In the genomic region with DNA sequence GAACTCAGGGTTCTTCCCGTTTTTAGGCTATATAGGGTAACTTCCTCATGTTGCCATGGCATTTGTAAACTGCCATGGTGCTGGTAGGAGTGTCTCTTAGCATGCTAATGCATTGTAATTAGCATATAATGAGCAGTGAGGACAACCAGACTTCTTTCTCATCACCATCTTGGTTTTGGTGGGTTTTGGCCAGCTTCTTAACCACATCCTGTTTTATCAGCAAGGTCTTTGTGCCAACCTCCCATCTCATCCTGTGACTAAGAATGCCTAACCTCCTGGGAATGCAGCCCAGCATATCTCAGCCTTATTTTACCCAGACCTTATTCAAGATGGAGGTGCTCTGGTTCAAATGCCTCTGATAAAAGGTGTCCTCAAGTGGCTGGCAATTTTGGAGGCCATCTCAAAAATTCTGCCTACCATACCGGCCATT, we compare ENCODE assay signal across 11 cellular contexts.
DNase-seq lines count a peak whose midpoint lies in the region; ATAC-seq and TF ChIP-seq lines count a peak whose summit lies in the region.
"Had no signal": no experiment of that assay in that cellular context is flagged by ENCODE, and none has a peak within 500 bp of the region (broad histone marks: within the 10 kb centered on the region; RNA-seq: fewer than 3 reads in every experiment).

No MANE protein-coding gene starts in this region.

- intact Hi-C loops in heart right ventricle (cut with DNase I), result no loop called here

- DNase-seq in CD1c-positive myeloid dendritic cell (ENCODE audit: extremely low spot score), result peak; percentile 44
- peak; percentile 82 for DNase-seq in KBM-7
- DNase-seq in glomerular visceral epithelial cell (ENCODE audit: extremely low spot score), result peak; percentile 65
- DNase-seq in heart right ventricle, result no peak
- no peak for DNase-seq in NAMALWA (ENCODE audit: low spot score)
- DNase-seq in putamen (ENCODE audit: low spot score), result no peak

- H3K9me3 Mint-ChIP-seq in activated T-helper 17 cell treated with anti-CD3 and anti-CD28 coated beads, Interleukin-2, amount 50 U/mL, for 72 hours, result peaks cover 5% of the 10 kb centered on the region
- H3K9me3 Mint-ChIP-seq: nephron, WTC11 had no signal

- H3K36me3 ChIP-seq in heart right ventricle, result no peaks in the 10 kb centered on the region

- no peaks in the 10 kb centered on the region for H3K4me1 Mint-ChIP-seq in activated T-helper 17 cell treated with anti-CD3 and anti-CD28 coated beads, Interleukin-2, amount 50 U/mL, for 72 hours
- H3K4me1 Mint-ChIP-seq: nephron, WTC11 had no signal

- H3K27me3 Mint-ChIP-seq in activated T-helper 17 cell treated with anti-CD3 and anti-CD28 coated beads, Interleukin-2, amount 50 U/mL, for 72 hours, result no peaks in the 10 kb centered on the region

- no peaks in the 10 kb centered on the region for H3K9me3 ChIP-seq in heart right ventricle

- 67 to 69% methylated on average over 2 of the region's 2 CpGs for WGBS in heart right ventricle, 2 donors

- H3K27me3 ChIP-seq in heart right ventricle, result no peaks in the 10 kb centered on the region

- no peak overlapping the region for H3K4me3 ChIP-seq in heart right ventricle

- ATAC-seq in activated T-helper 17 cell treated with anti-CD3 and anti-CD28 coated beads, Interleukin-2, amount 50 U/mL, for 72 hours (replicated peaks), result peak; percentile 44
- no peak for ATAC-seq in HG03025 (IDR thresholded peaks at IDR 0.05; ENCODE audit: low FRiP score, unreplicated experiment)
- ATAC-seq in heart right ventricle, result no peak
- ATAC-seq: WTC11 had no signal

- H3K27ac ChIP-seq in heart right ventricle, result no peak overlapping the region
- H3K27ac ChIP-seq: RWPE1 had no signal

- in situ Hi-C loops in KBM-7 (cut with MboI; ENCODE audit: low pct_unique_long_range_greater_than_20kb, low sequenced_read_pairs), result no loop called here

- H3K4me3 Mint-ChIP-seq in activated T-helper 17 cell treated with anti-CD3 and anti-CD28 coated beads, Interleukin-2, amount 50 U/mL, for 72 hours, result no peak overlapping the region
- H3K4me3 Mint-ChIP-seq: nephron, WTC11 had no signal

- H3K27ac Mint-ChIP-seq in activated T-helper 17 cell treated with anti-CD3 and anti-CD28 coated beads, Interleukin-2, amount 50 U/mL, for 72 hours, result no peak overlapping the region
- H3K27ac Mint-ChIP-seq: nephron, WTC11 had no signal

- TF ChIP-seq CTCF in heart right ventricle (IDR thresholded peaks at IDR 0.05), result no peak

- H3K36me3 Mint-ChIP-seq in activated T-helper 17 cell treated with anti-CD3 and anti-CD28 coated beads, Interleukin-2, amount 50 U/mL, for 72 hours (ENCODE audit: low read depth), result no peaks in the 10 kb centered on the region
- H3K36me3 Mint-ChIP-seq: WTC11 had no signal

- H3K4me1 ChIP-seq in heart right ventricle, result peaks cover 0 to 6% (median 0%) of the 10 kb centered on the region in 9 donors

Comparison
In these comparisons a context has a peak if more than half of its experiments do, and no peak if none do; other contexts are left out.
1. DNase-seq: peak in CD1c-positive myeloid dendritic cell (single experiment), KBM-7 (single experiment) and glomerular visceral epithelial cell (single experiment); none in heart right ventricle (0 of 2), NAMALWA (single experiment) and putamen (single experiment).